1 cellular context compared by ENCODE assay signal in genomic region chr14:36522972-36523685, GRCh38.
TF ChIP-seq lines count a peak whose summit lies in the region.

No MANE protein-coding gene starts in this region.

TF ChIP-seq in HepG2, 621 proteins besides CTCF, POLR2A, EP300 and RAD21:
- TF ChIP-seq ZNF280B (CRISPR knock-in tag; IDR thresholded peaks at IDR 0.05; ENCODE audit: borderline replicate concordance), result 0 out of 2 replicates have a peak, but pooled peaks have one; percentile 39
- TF ChIP-seq NR2F1 (CRISPR knock-in tag; IDR thresholded peaks at IDR 0.05), result no peak
- no peak for TF ChIP-seq DDIT3 (CRISPR knock-in tag; IDR thresholded peaks at IDR 0.05)
